In genomic region chr15:60272623-60273022, GRCh38 we compare ENCODE assay signal across 28 cellular contexts.
DNase-seq lines count a peak whose midpoint lies in the region; ATAC-seq and TF ChIP-seq lines count a peak whose summit lies in the region.
"Had no signal": no experiment of that assay in that cellular context is flagged by ENCODE, and none has a peak within 500 bp of the region (broad histone marks: within the 10 kb centered on the region; RNA-seq: fewer than 3 reads in every experiment).

No MANE protein-coding gene starts in this region.

- H3K36me3 Mint-ChIP-seq in GM23338 (ENCODE audit: low read depth) = peaks cover 16% of the 10 kb centered on the region; the same call in 2 of the 3 replicates
- H3K36me3 Mint-ChIP-seq: activated naive CD8-positive, alpha-beta T cell treated with anti-CD3 and anti-CD28 coated beads, Interleukin-2, amount 10 ng/mL, durations not matched to agents 7 days and 5 days had no signal

- peaks cover 23% of the 10 kb centered on the region for H3K9me3 Mint-ChIP-seq in GM23338

- DNase-seq in GM23338 (ENCODE audit: low spot score) (peak; percentile 37), foreskin keratinocyte (no peak), tibial nerve (ENCODE audit: low spot score in 2 of 2) (no peak), SJCRH30 (no peak), H4 (ENCODE audit: low spot score) (no peak)
- DNase-seq in activated T-cell treated with anti-CD3 and anti-CD28 coated beads, Interleukin-2, amount 50 U/mL, for 48 hours = no peak
- DNase-seq: activated CD4-positive, alpha-beta memory T cell treated with anti-CD3 and anti-CD28 coated beads, Interleukin-2, amount 10 ng/mL, durations not matched to agents 7 days and 5 days; activated CD8-positive, alpha-beta memory T cell treated with anti-CD3 and anti-CD28 coated beads, Interleukin-2, amount 50 U/mL, for 48 hours; activated naive CD8-positive, alpha-beta T cell treated with anti-CD3 and anti-CD28 coated beads, Interleukin-2, amount 10 ng/mL, durations not matched to agents 7 days and 5 days; central memory CD4-positive, alpha-beta T cell; DMS153; hypothalamus; kidney; NCI-H1048; NCI-H187 treated with DMSO at 0.1 percent for 48 hours; NCI-H2171 treated with DMSO at 0.1 percent for 48 hours; NCI-H526; NK-92 treated with Interleukin-12 subunit alpha and Interleukin-12 subunit beta, amount 100 ng/mL, for 24 hours; ovary; retina; small intestine; stomach; tibial artery had no signal

- no peak overlapping the region for H3K27ac Mint-ChIP-seq in GM23338
- H3K27ac Mint-ChIP-seq: activated CD4-positive, alpha-beta memory T cell treated with anti-CD3 and anti-CD28 coated beads, Interleukin-2, amount 10 ng/mL, durations not matched to agents 7 days and 5 days; activated naive CD8-positive, alpha-beta T cell treated with anti-CD3 and anti-CD28 coated beads, Interleukin-2, amount 10 ng/mL, durations not matched to agents 7 days and 5 days; B cell; natural killer cell treated with Interleukin-12 subunit alpha and Interleukin-12 subunit beta and Interleukin-15 and Interleukin-18, amount 100 ng/mL, for 72 hours had no signal

- no peaks in the 10 kb centered on the region for H3K4me1 Mint-ChIP-seq in GM23338
- H3K4me1 Mint-ChIP-seq: activated naive CD8-positive, alpha-beta T cell treated with anti-CD3 and anti-CD28 coated beads, Interleukin-2, amount 10 ng/mL, durations not matched to agents 7 days and 5 days; B cell had no signal

- H3K36me3 ChIP-seq in GM23338 (ENCODE audit: insufficient read depth) (peaks cover 16% of the 10 kb centered on the region; the same call in 1 of the 2 replicates), OCI-LY3 (replicated peaks; ENCODE audit: low read depth, low read length) (no peaks in the 10 kb centered on the region), tibial nerve (no peaks in the 10 kb centered on the region), SJCRH30 (no peaks in the 10 kb centered on the region)
- H3K36me3 ChIP-seq: ovary, stomach, tibial artery had no signal

- no peak overlapping the region for H3K4me3 Mint-ChIP-seq in GM23338
- H3K4me3 Mint-ChIP-seq: activated CD4-positive, alpha-beta memory T cell treated with anti-CD3 and anti-CD28 coated beads, Interleukin-2, amount 10 ng/mL, durations not matched to agents 7 days and 5 days; activated naive CD8-positive, alpha-beta T cell treated with anti-CD3 and anti-CD28 coated beads, Interleukin-2, amount 10 ng/mL, durations not matched to agents 7 days and 5 days; B cell; natural killer cell treated with Interleukin-12 subunit alpha and Interleukin-12 subunit beta and Interleukin-15 and Interleukin-18, amount 100 ng/mL, for 72 hours had no signal

- 77 to 83% methylated on average over 2 of the region's 2 CpGs for WGBS in tibial nerve, 2 donors

- ATAC-seq in GM23338 (peak; percentile 42; the same call in 2 of the 3 replicates), foreskin keratinocyte (no peak)
- ATAC-seq: activated CD4-positive, CD25-positive, alpha-beta regulatory T cell treated with anti-CD3 and anti-CD28 coated beads, Interleukin-2, amount 50 U/mL, for 24 hours; natural killer cell treated with Interleukin-12 subunit alpha and Interleukin-12 subunit beta and Interleukin-15 and Interleukin-18, amount 100 ng/mL, for 72 hours had no signal

- no peak overlapping the region for H3K4me3 ChIP-seq in GM23338
- no peak overlapping the region for H3K4me3 ChIP-seq in OCI-LY3 (ENCODE audit: low read length)
- H3K4me3 ChIP-seq in tibial nerve = no peak overlapping the region
- H3K4me3 ChIP-seq in SJCRH30 = no peak overlapping the region
- H3K4me3 ChIP-seq: ovary, stomach, tibial artery had no signal

- H3F3A ChIP-seq in GM23338 (replicated peaks; ENCODE audit: low read depth) = no peaks in the 10 kb centered on the region

- H3K27ac ChIP-seq in 22Rv1 = no peak overlapping the region
- no peak overlapping the region for H3K27ac ChIP-seq in GM23338 (ENCODE audit: low read depth)
- H3K27ac ChIP-seq in OCI-LY3 (ENCODE audit: low read length) = no peak overlapping the region
- no peak overlapping the region for H3K27ac ChIP-seq in foreskin keratinocyte
- H3K27ac ChIP-seq in tibial nerve = no peak overlapping the region
- H3K27ac ChIP-seq in SJCRH30 = no peak overlapping the region
- H3K27ac ChIP-seq: ovary, stomach, tibial artery had no signal

- no peak for TF ChIP-seq POLR2A in tibial nerve (IDR thresholded peaks at IDR 0.05)

- H3K4me1 ChIP-seq in GM23338 (ENCODE audit: insufficient read depth) = no peaks in the 10 kb centered on the region
- H3K4me1 ChIP-seq in OCI-LY3 (ENCODE audit: low read length) = peaks cover 7% of the 10 kb centered on the region; the same call in 1 of the 2 replicates
- no peaks in the 10 kb centered on the region for H3K4me1 ChIP-seq in foreskin keratinocyte
- no peaks in the 10 kb centered on the region for H3K4me1 ChIP-seq in tibial nerve
- no peaks in the 10 kb centered on the region for H3K4me1 ChIP-seq in SJCRH30
- H3K4me1 ChIP-seq: stomach, tibial artery had no signal

- no peaks in the 10 kb centered on the region for H4K20me1 ChIP-seq in GM23338 (replicated peaks; ENCODE audit: insufficient read depth)
- H4K20me1 ChIP-seq in OCI-LY3 (ENCODE audit: insufficient read depth, low read length) = no peaks in the 10 kb centered on the region

- H3K4me2 ChIP-seq in GM23338 (no peak overlapping the region), OCI-LY3 (ENCODE audit: low read length) (no peak overlapping the region)

- TF ChIP-seq CTCF in 22Rv1 (IDR thresholded peaks at IDR 0.05) = peak; percentile 10; the same call in 1 of the 2 replicates
- peak; percentile 47 to 65 for TF ChIP-seq CTCF in GM23338 (conservative IDR thresholded peaks at IDR 0.05; ENCODE audit: low read depth in 2 of 2)
- TF ChIP-seq CTCF in OCI-LY3 (IDR thresholded peaks at IDR 0.05; ENCODE audit: low read depth, low read length) = peak; percentile 15; the same call in 1 of the 2 replicates
- peak; percentile 27 for TF ChIP-seq CTCF in foreskin keratinocyte (conservative IDR thresholded peaks at IDR 0.05)
- TF ChIP-seq CTCF in tibial nerve (IDR thresholded peaks at IDR 0.05) = no peak

- 0 out of 2 replicates have a peak, but pooled peaks cover 8% of the 10 kb centered on the region for H3K9me2 ChIP-seq in GM23338 (ENCODE audit: insufficient read depth)

- no peak overlapping the region for H3K9ac ChIP-seq in OCI-LY3 (ENCODE audit: low read length)

- no peaks in the 10 kb centered on the region for H3K27me3 Mint-ChIP-seq in GM23338 (ENCODE audit: insufficient read depth, low read depth, poor library complexity)

- no peak for TF ChIP-seq EP300 in tibial nerve (IDR thresholded peaks at IDR 0.05)

- H3K27me3 ChIP-seq in GM23338 (ENCODE audit: insufficient read depth) (no peaks in the 10 kb centered on the region), OCI-LY3 (ENCODE audit: low read depth, low read length) (peaks cover 6% of the 10 kb centered on the region), foreskin keratinocyte (peaks cover 28% of the 10 kb centered on the region), tibial nerve (peaks cover 0 to 4% of the 10 kb centered on the region in 2 donors), SJCRH30 (no peaks in the 10 kb centered on the region)
- H3K27me3 ChIP-seq: ovary had no signal

- H3K9me3 ChIP-seq in OCI-LY3 (ENCODE audit: insufficient read depth, low read length) (no peaks in the 10 kb centered on the region), tibial nerve (peaks cover 0 to 26% (median 3%) of the 10 kb centered on the region in 4 donors), SJCRH30 (replicated peaks) (peaks cover 14% of the 10 kb centered on the region)
- H3K9me3 ChIP-seq: ovary had no signal

- H3K79me2 ChIP-seq in GM23338 (replicated peaks; ENCODE audit: insufficient read depth) (no peaks in the 10 kb centered on the region), OCI-LY3 (ENCODE audit: low read length) (no peaks in the 10 kb centered on the region)

- H2AFZ ChIP-seq in GM23338 (no peak overlapping the region), OCI-LY3 (ENCODE audit: low read depth, low read length) (no peak overlapping the region)

TF ChIP-seq in GM23338, 12 proteins besides CTCF, POLR2A, EP300 and RAD21 (continues in another document):
- TF ChIP-seq REST (IDR thresholded peaks at IDR 0.05; ENCODE audit: unreplicated experiment) = no peak
- TF ChIP-seq ZNF331 (CRISPR knock-in tag; IDR thresholded peaks at IDR 0.05; ENCODE audit: low read depth) = no peak
- no peak for TF ChIP-seq EZH2phosphoT487 (IDR thresholded peaks at IDR 0.05; ENCODE audit: unreplicated experiment)
- TF ChIP-seq EZH2 (IDR thresholded peaks at IDR 0.05; ENCODE audit: low read depth, unreplicated experiment) = no peak
- no peak for TF ChIP-seq NANOG (IDR thresholded peaks at IDR 0.05; ENCODE audit: borderline replicate concordance)
- no peak for TF ChIP-seq POLR2AphosphoS5 (IDR thresholded peaks at IDR 0.05; ENCODE audit: low read depth)
- no peak for TF ChIP-seq CREB1 (CRISPR knock-in tag; IDR thresholded peaks at IDR 0.05; ENCODE audit: low read depth)
- no peak for TF ChIP-seq JUNB (IDR thresholded peaks at IDR 0.05; ENCODE audit: unreplicated experiment)
- no peak for TF ChIP-seq ZNF114 (CRISPR knock-in tag; IDR thresholded peaks at IDR 0.05)

Comparison
In these comparisons a context has a peak if more than half of its experiments do, and no peak if none do; other contexts are left out.
1. CTCF ChIP-seq: peak in 22Rv1 (single experiment), GM23338 (2 of 2), OCI-LY3 (single experiment) and foreskin keratinocyte (single experiment); none in tibial nerve (0 of 5).